22 cellular contexts compared by ENCODE assay signal in the genomic region with DNA sequence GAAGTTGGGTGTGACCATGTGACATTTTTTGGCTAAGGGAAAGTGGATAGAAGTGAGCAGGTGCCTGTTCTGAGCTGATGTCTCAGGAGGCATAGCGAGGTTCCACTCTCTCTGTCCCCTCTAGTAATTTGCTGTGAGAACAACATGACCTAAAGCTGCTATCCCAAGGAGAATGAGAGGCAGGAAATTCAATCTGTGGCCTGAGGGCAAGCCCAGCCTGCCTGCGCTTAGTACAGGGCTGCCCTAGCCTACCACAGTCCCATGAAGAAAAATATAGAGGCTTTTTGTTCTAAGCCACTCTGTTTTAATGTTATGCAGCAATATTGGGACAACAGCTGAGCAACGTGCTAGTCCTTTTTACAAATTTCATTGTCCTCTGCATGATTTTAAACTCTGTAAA.
"Had no signal": no experiment of that assay in that cellular context is flagged by ENCODE, and none has a peak within 500 bp of the region (broad histone marks: within the 10 kb centered on the region; RNA-seq: fewer than 3 reads in every experiment).

No MANE protein-coding gene starts in this region.

- H3K36me3 Mint-ChIP-seq: stimulated activated naive B cell treated with anti-CD40 and anti-IgM and Interleukin-4, amounts not matched to agents 10 μg/mL and 1 μg/mL and 100 μg/mL, for 72 hours had no signal

- H3K27me3 Mint-ChIP-seq: activated CD4-positive, alpha-beta memory T cell treated with anti-CD3 and anti-CD28 coated beads, Interleukin-2, amount 10 ng/mL, durations not matched to agents 7 days and 5 days; activated CD4-positive, alpha-beta T cell treated with anti-CD3 and anti-CD28 coated beads, Interleukin-2, amount 10 ng/mL, durations not matched to agents 7 days and 5 days; T-helper 17 cell had no signal

- DNase-seq: activated CD4-positive, alpha-beta memory T cell treated with anti-CD3 and anti-CD28 coated beads, Interleukin-2, amount 10 ng/mL, durations not matched to agents 7 days and 5 days; activated CD4-positive, alpha-beta T cell treated with anti-CD3 and anti-CD28 coated beads, Interleukin-2, amount 10 ng/mL, durations not matched to agents 7 days and 5 days; activated CD4-positive, CD25-positive, alpha-beta regulatory T cell treated with anti-CD3 and anti-CD28 coated beads, Interleukin-2, amount 50 U/mL, for 72 hours; activated CD8-positive, alpha-beta memory T cell treated with anti-CD3 and anti-CD28 coated beads, Interleukin-2, amount 50 U/mL, for 48 hours; activated gamma-delta T cell treated with Interleukin-2 at 50 U/mL for 16 hours; activated naive CD4-positive, alpha-beta T cell treated with anti-CD3 and anti-CD28 coated beads, Interleukin-2, amount 50 U/mL, for 16 hours; activated T-cell treated with anti-CD3 and anti-CD28 coated beads, Interleukin-2, amount 50 U/mL, for 24 hours; amygdala; caudate nucleus; cortex of kidney; heart right ventricle; left lung; lower lobe of right lung; occipital lobe; stimulated activated CD4-positive, alpha-beta T cell treated with anti-CD3 and anti-CD28 coated beads, Interleukin-1b, Interleukin-23, amount 100 ng/mL, for 48 hours; stimulated activated naive B cell treated with anti-CD40 and anti-IgM and Interleukin-4, amounts not matched to agents 10 μg/mL and 1 μg/mL and 100 μg/mL, for 72 hours; T-helper 17 cell; T1000; tibial artery; upper lobe of right lung; WERI-Rb-1 had no signal

- H3K4me1 Mint-ChIP-seq: activated CD4-positive, alpha-beta memory T cell treated with anti-CD3 and anti-CD28 coated beads, Interleukin-2, amount 10 ng/mL, durations not matched to agents 7 days and 5 days; activated CD4-positive, alpha-beta T cell treated with anti-CD3 and anti-CD28 coated beads, Interleukin-2, amount 10 ng/mL, durations not matched to agents 7 days and 5 days; stimulated activated naive B cell treated with anti-CD40 and anti-IgM and Interleukin-4, amounts not matched to agents 10 μg/mL and 1 μg/mL and 100 μg/mL, for 72 hours; T-helper 17 cell had no signal

- H3K9me3 Mint-ChIP-seq: activated CD4-positive, alpha-beta memory T cell treated with anti-CD3 and anti-CD28 coated beads, Interleukin-2, amount 10 ng/mL, durations not matched to agents 7 days and 5 days; activated CD4-positive, alpha-beta T cell treated with anti-CD3 and anti-CD28 coated beads, Interleukin-2, amount 10 ng/mL, durations not matched to agents 7 days and 5 days; activated T-cell treated with anti-CD3 and anti-CD28 coated beads, Interleukin-2, amount 50 U/mL, for 24 hours had no signal

- H3K4me3 Mint-ChIP-seq: activated CD4-positive, alpha-beta memory T cell treated with anti-CD3 and anti-CD28 coated beads, Interleukin-2, amount 10 ng/mL, durations not matched to agents 7 days and 5 days; activated CD4-positive, alpha-beta T cell treated with anti-CD3 and anti-CD28 coated beads, Interleukin-2, amount 10 ng/mL, durations not matched to agents 7 days and 5 days; activated T-cell treated with anti-CD3 and anti-CD28 coated beads, Interleukin-2, amount 50 U/mL, for 24 hours; neural progenitor cell; stimulated activated naive B cell treated with anti-CD40 and anti-IgM and Interleukin-4, amounts not matched to agents 10 μg/mL and 1 μg/mL and 100 μg/mL, for 72 hours; T-helper 17 cell had no signal

- H3K27ac Mint-ChIP-seq: activated CD4-positive, alpha-beta memory T cell treated with anti-CD3 and anti-CD28 coated beads, Interleukin-2, amount 10 ng/mL, durations not matched to agents 7 days and 5 days; activated CD4-positive, alpha-beta T cell treated with anti-CD3 and anti-CD28 coated beads, Interleukin-2, amount 10 ng/mL, durations not matched to agents 7 days and 5 days; activated T-cell treated with anti-CD3 and anti-CD28 coated beads, Interleukin-2, amount 50 U/mL, for 24 hours; neural progenitor cell; stimulated activated naive B cell treated with anti-CD40 and anti-IgM and Interleukin-4, amounts not matched to agents 10 μg/mL and 1 μg/mL and 100 μg/mL, for 72 hours; T-helper 17 cell had no signal

- ATAC-seq: left lung; lower lobe of right lung; stimulated activated naive B cell treated with anti-CD40 and anti-IgM and Interleukin-4, amounts not matched to agents 10 μg/mL and 1 μg/mL and 100 μg/mL, for 72 hours; T-helper 17 cell; upper lobe of right lung had no signal
